In the genomic region with DNA sequence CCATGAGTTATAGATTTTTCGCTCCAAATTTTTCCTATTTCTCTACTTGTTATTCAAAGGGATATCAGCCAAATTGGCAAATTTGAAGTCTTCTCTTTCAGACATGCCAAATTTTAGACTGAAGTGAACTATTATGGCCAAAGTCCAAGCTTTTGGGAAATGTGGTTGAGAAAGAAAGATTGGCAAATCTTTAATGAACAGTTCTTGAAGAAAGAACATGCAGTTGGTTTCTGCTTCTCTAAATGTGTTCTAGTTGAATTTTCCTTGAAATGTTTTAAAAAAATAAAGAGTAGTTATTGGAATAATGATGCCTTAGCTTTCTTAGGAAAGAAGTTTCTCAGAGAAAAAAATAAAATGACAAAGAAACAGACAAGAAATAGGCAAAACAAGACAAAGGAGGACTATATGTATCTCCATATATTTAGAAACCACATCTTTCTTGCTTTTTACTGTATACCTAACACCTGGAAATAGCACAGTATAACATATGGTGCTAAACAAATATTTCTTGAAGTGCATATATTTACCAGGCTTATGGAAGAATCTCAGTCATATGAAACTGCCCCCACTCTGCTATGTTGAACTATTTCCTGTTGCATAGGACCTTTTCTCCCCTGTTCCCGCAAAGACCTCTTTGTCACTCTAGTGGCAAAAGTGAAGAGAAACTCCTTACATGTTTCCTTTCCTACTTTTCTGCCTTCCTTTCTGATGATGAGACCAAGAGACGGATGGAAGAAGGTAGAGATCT, we compare ENCODE assay signal across 10 cellular contexts.
DNase-seq lines count a peak whose midpoint lies in the region; ATAC-seq and TF ChIP-seq lines count a peak whose summit lies in the region.
"Had no signal": no experiment of that assay in that cellular context is flagged by ENCODE, and none has a peak within 500 bp of the region (broad histone marks: within the 10 kb centered on the region; RNA-seq: fewer than 3 reads in every experiment).

No MANE protein-coding gene starts in this region.

- DNase-seq in fibroblast of mammary gland (ENCODE audit: low read depth) (peak; percentile 65), superior temporal gyrus (ENCODE audit: extremely low spot score) (peak; percentile 59), GM10266 (ENCODE audit: extremely low spot score) (no peak), mucosa of gallbladder (ENCODE audit: low spot score) (no peak), cerebellar nuclear complex (lab: John Stamatoyannopoulos, UW) (no peak)
- no peak for DNase-seq in central memory CD4-positive, alpha-beta T cell
- DNase-seq: activated naive CD4-positive, alpha-beta T cell treated with Interleukin-2 at 50 U/mL for 16 hours; NCI-H82 had no signal

- TF ChIP-seq CTCF in fibroblast of mammary gland (conservative IDR thresholded peaks at IDR 0.05; ENCODE audit: control insufficient read depth, insufficient read depth, low read depth, low read length) (no peak), GM10266 (IDR thresholded peaks at IDR 0.05; ENCODE audit: control insufficient read depth, insufficient read depth, low read depth, missing control alignments) (no peak)

- no peak overlapping the region for H3K4me3 ChIP-seq in fibroblast of mammary gland (ENCODE audit: control insufficient read depth, low read depth, low read length)

- ATAC-seq in GM19455 (IDR thresholded peaks at IDR 0.05; ENCODE audit: unreplicated experiment) (peak; percentile 49), HG03354 (IDR thresholded peaks at IDR 0.05; ENCODE audit: poor library complexity, severe bottlenecking, unreplicated experiment) (peak; percentile 65)

Comparison
In these comparisons a context has a peak if more than half of its experiments do, and no peak if none do; other contexts are left out.
1. DNase-seq: peak in fibroblast of mammary gland (single experiment) and superior temporal gyrus (single experiment); none in GM10266 (single experiment), mucosa of gallbladder (single experiment), central memory CD4-positive, alpha-beta T cell (single experiment) and cerebellar nuclear complex (0 of 2).